ENCODE assay signal across 8 cellular contexts in the genomic region with DNA sequence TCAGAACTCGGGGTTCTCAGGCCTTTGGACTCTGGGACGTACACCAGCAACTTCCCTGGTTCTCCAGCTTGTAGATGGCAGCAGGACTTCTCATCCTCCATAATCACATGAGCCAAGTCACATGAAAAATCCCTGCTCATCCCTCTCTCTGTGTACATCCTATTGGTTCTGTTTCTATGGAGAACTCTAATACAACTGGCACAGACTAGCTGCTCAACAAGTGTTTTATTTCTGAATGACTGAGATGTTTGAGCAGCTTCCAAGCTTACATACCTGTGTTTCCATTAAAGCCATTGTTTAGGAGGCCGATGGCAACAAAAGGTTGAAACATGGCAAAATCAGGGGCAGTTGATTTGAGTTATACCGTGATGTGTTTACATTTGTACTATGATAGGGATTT.
DNase-seq lines count a peak whose midpoint lies in the region; ATAC-seq, FAIRE-seq and TF ChIP-seq lines count a peak whose summit lies in the region.
"Not testable (repeated sequence)": the region's sequence is repeated elsewhere in the genome, so short reads cannot be mapped to it uniquely, and the experiment has no call there.

No MANE protein-coding gene starts in this region.

- not testable (repeated sequence) for H2BK12ac ChIP-seq in H1 (ENCODE audit: low read depth, low read length)

- H2AFZ ChIP-seq in H1 (ENCODE audit: low read length); hepatocyte: not testable (repeated sequence)

- TF ChIP-seq POLR2A in H1 (IDR thresholded peaks at IDR 0.05; ENCODE audit: control extremely low read depth in 1 of 2, low read depth in 2 of 2, low read length in 2 of 2); transverse colon (IDR thresholded peaks at IDR 0.05): not testable (repeated sequence)

- not testable (repeated sequence) for DNase-seq in AG04450 (ENCODE audit: low read depth, low spot score); RWPE2 (ENCODE audit: low spot score); H1 (ENCODE audit: low read depth in 1 of 2, low spot score in 2 of 2); foreskin keratinocyte; hepatocyte (ENCODE audit: low spot score); mucosa of descending colon; small intestine; transverse colon

- H3K23ac ChIP-seq in H1 (ENCODE audit: insufficient read length): not testable (repeated sequence)

- peak; percentile 15; the same call in 1 of the 3 replicates for ATAC-seq in RWPE2 (ENCODE audit: low read depth)
- ATAC-seq in foreskin keratinocyte: peak; percentile 28
- ATAC-seq in mucosa of descending colon: peak; percentile 35

- WGBS in H1 (ENCODE audit: extremely low coverage in 1 of 2, insufficient coverage in 1 of 2, insufficient read length in 1 of 2, insufficient replicate concordance in 2 of 2, low coverage in 1 of 2, low lambda C conversion rate in 2 of 2, missing lambda C conversion rate in 1 of 2), 2 experiments: 83% methylated on average over 2 of the region's 4 CpGs; no CpG with 5 or more reads in 1 of the 2 experiments
- 70% methylated on average over 3 of the region's 4 CpGs for WGBS in hepatocyte (ENCODE audit: low lambda C conversion rate, missing lambda C conversion rate)
- 47 to 55% (median 54%) methylated on average over 3 of the region's 4 CpGs for WGBS in small intestine, 3 donors
- WGBS in transverse colon (ENCODE audit: low coverage in 1 of 2), 2 donors: 41% methylated on average over 3 of the region's 4 CpGs; no CpG with 5 or more reads in 1 of the 2 donors

- H3K9me2 ChIP-seq in hepatocyte (replicated peaks; ENCODE audit: insufficient read depth): not testable (repeated sequence)

- in situ Hi-C loops in transverse colon (cut with MboI; ENCODE audit: low pct_ligation_motif_present in 1 of 4, low pct_unique_long_range_greater_than_20kb in 1 of 4, low sequenced_read_pairs in 3 of 4): not testable (repeated sequence)

- H3K14ac ChIP-seq in H1 (ENCODE audit: insufficient read length): not testable (repeated sequence)

- not testable (repeated sequence) for H4K20me1 ChIP-seq in H1 (replicated peaks in 1 of 2; ENCODE audit: control insufficient read depth in 1 of 2, insufficient read depth in 2 of 2, low read length in 2 of 2); hepatocyte (ENCODE audit: insufficient read depth, poor library complexity, severe bottlenecking)

- not testable (repeated sequence) for H2BK15ac ChIP-seq in H1 (ENCODE audit: low read length)

- TF ChIP-seq CTCF in AG04450 (IDR thresholded peaks at IDR 0.05; ENCODE audit: low read depth, low read length); RWPE2 (IDR thresholded peaks at IDR 0.05; ENCODE audit: poor library complexity, severe bottlenecking); H1 (IDR thresholded peaks at IDR 0.05; ENCODE audit: control extremely low read depth in 1 of 3, insufficient read depth in 1 of 3, low read depth in 1 of 3, low read length in 3 of 3); foreskin keratinocyte (conservative IDR thresholded peaks at IDR 0.05); hepatocyte (IDR thresholded peaks at IDR 0.05; ENCODE audit: poor library complexity); mucosa of descending colon (IDR thresholded peaks at IDR 0.05); transverse colon (IDR thresholded peaks at IDR 0.05): not testable (repeated sequence)

- H3K9ac ChIP-seq in H1 (replicated peaks in 1 of 4; ENCODE audit: extremely low read depth in 1 of 4, low read depth in 3 of 4, low read length in 3 of 4): not testable (repeated sequence)

- H3K79me1 ChIP-seq in H1 (ENCODE audit: low read depth, low read length): not testable (repeated sequence)

- not testable (repeated sequence) for H3K4ac ChIP-seq in H1 (replicated peaks; ENCODE audit: insufficient read length, low read depth, low read length)

- H3K27me3 ChIP-seq in AG04450 (ENCODE audit: control insufficient read depth, insufficient read depth, low read length); RWPE2 (ENCODE audit: insufficient read depth, poor library complexity, severe bottlenecking); H1 (replicated peaks in 1 of 4; ENCODE audit: control insufficient read depth in 3 of 4, extremely low read depth in 1 of 4, insufficient read depth in 3 of 4, low read length in 3 of 4); foreskin keratinocyte; hepatocyte; small intestine (ENCODE audit: control insufficient read depth in 2 of 2, insufficient read depth in 2 of 2, low read length in 2 of 2); transverse colon: not testable (repeated sequence)

- H2BK120ac ChIP-seq in H1 (replicated peaks; ENCODE audit: low read depth, low read length): not testable (repeated sequence)

- not testable (repeated sequence) for H3K9me3 ChIP-seq in AG04450 (ENCODE audit: control insufficient read depth, insufficient read depth, low read length); RWPE2 (ENCODE audit: severe bottlenecking); H1 (ENCODE audit: insufficient read depth in 2 of 2, low read depth in 1 of 2, low read length in 1 of 2); hepatocyte (ENCODE audit: low read depth); mucosa of descending colon; small intestine (ENCODE audit: control insufficient read depth, low read depth); transverse colon

- H3K4me2 ChIP-seq in H1 (ENCODE audit: insufficient read depth in 1 of 2, low read depth in 2 of 2, low read length in 2 of 2); hepatocyte: not testable (repeated sequence)

- H2BK5ac ChIP-seq in H1 (ENCODE audit: low read depth, low read length): not testable (repeated sequence)

- CTCF ChIA-PET in AG04450 (lab: Charles Lee); H1 (lab: Charles Lee; ENCODE audit: partially characterized antibody): not testable (repeated sequence)

- FAIRE-seq in H1 (lab: Jason Lieb, UNC) (peak; percentile 58), small intestine (lab: Jason Lieb, UNC) (peak; percentile 51)

- not testable (repeated sequence) for H3K36me3 ChIP-seq in RWPE2 (ENCODE audit: low read depth); H1 (ENCODE audit: control insufficient read depth in 2 of 4, insufficient read depth in 4 of 4, low read length in 3 of 4); hepatocyte (replicated peaks; ENCODE audit: insufficient read depth, low read depth); mucosa of descending colon (ENCODE audit: low read depth); small intestine (ENCODE audit: control insufficient read depth in 2 of 2, insufficient read depth in 2 of 2, low read length in 2 of 2); transverse colon

- not testable (repeated sequence) for TF ChIP-seq RAD21 in H1 (IDR thresholded peaks at IDR 0.05 in 1 of 2, conservative IDR thresholded peaks at IDR 0.05 in 1 of 2; ENCODE audit: low read depth in 2 of 2, low read length in 2 of 2)

- H3K56ac ChIP-seq in H1 (replicated peaks; ENCODE audit: insufficient read length, low read depth, low read length): not testable (repeated sequence)

- H3K4me1 ChIP-seq in RWPE2 (ENCODE audit: insufficient read depth, poor library complexity, severe bottlenecking); H1 (replicated peaks in 1 of 4; ENCODE audit: control insufficient read depth in 3 of 4, insufficient read depth in 4 of 4, low read length in 3 of 4); foreskin keratinocyte; hepatocyte (ENCODE audit: insufficient read depth); mucosa of descending colon (ENCODE audit: low read depth); small intestine (ENCODE audit: control insufficient read depth in 2 of 2, insufficient read depth in 1 of 2, low read depth in 1 of 2, low read length in 1 of 2); transverse colon: not testable (repeated sequence)

- not testable (repeated sequence) for H3K4me3 ChIP-seq in AG04450 (ENCODE audit: low read depth, low read length); RWPE2 (ENCODE audit: severe bottlenecking); H1 (ENCODE audit: extremely low read depth in 1 of 4, insufficient read depth in 2 of 4, low read depth in 3 of 4, low read length in 4 of 4); hepatocyte; mucosa of descending colon; small intestine (ENCODE audit: low read depth in 1 of 2, low read length in 2 of 2); transverse colon

- H4K8ac ChIP-seq in H1 (ENCODE audit: extremely low read depth, insufficient read depth, low read length): not testable (repeated sequence)

- not testable (repeated sequence) for H3K23me2 ChIP-seq in H1 (ENCODE audit: low read depth, low read length)

- POLR2A ChIA-PET in AG04450 (lab: Yijun Ruan, JAX); H1 (lab: Charles Lee; ENCODE audit: partially characterized antibody): not testable (repeated sequence)

- H4K5ac ChIP-seq in H1 (ENCODE audit: insufficient read length, low read depth, low read length): not testable (repeated sequence)

- not testable (repeated sequence) for H2AK5ac ChIP-seq in H1 (ENCODE audit: low read depth, low read length)

- H3K27ac ChIP-seq in AG04450 (ENCODE audit: low read depth, low read length): peak overlapping the region; percentile 47
- not testable (repeated sequence) for H3K27ac ChIP-seq in RWPE2 (ENCODE audit: poor library complexity, severe bottlenecking); H1 (ENCODE audit: low read depth, low read length); foreskin keratinocyte; small intestine (ENCODE audit: low read depth in 1 of 2, low read length in 1 of 2)
- peak overlapping the region; percentile 57 for H3K27ac ChIP-seq in hepatocyte
- H3K27ac ChIP-seq in transverse colon: peak overlapping the region in 3 of 4 donors; percentile 32 to 58 (median 42)

- H2BK20ac ChIP-seq in H1 (ENCODE audit: low read length): not testable (repeated sequence)

- H3K18ac ChIP-seq in H1 (ENCODE audit: extremely low read depth, low read length): not testable (repeated sequence)

- not testable (repeated sequence) for TF ChIP-seq EP300 in H1 (IDR thresholded peaks at IDR 0.05; ENCODE audit: borderline replicate concordance in 1 of 2, low read depth in 2 of 2, low read length in 2 of 2); transverse colon (IDR thresholded peaks at IDR 0.05; ENCODE audit: low read depth)

- intact Hi-C loops in mucosa of descending colon (cut with DNase I, micrococcal nuclease); transverse colon (cut with DNase I; ENCODE audit: low total_unique reads): not testable (repeated sequence)

- not testable (repeated sequence) for H4K91ac ChIP-seq in H1 (replicated peaks; ENCODE audit: insufficient read length, low read length)

- not testable (repeated sequence) for H3K79me2 ChIP-seq in H1 (ENCODE audit: control insufficient read depth in 1 of 2, insufficient read depth in 2 of 2, low read length in 2 of 2); hepatocyte
